23 cellular contexts compared by ENCODE assay signal in genomic region chr9:29044959-29045358, GRCh38.
DNase-seq lines count a peak whose midpoint lies in the region; ATAC-seq, FAIRE-seq and TF ChIP-seq lines count a peak whose summit lies in the region.
"Had no signal": no experiment of that assay in that cellular context is flagged by ENCODE, and none has a peak within 500 bp of the region (broad histone marks: within the 10 kb centered on the region; RNA-seq: fewer than 3 reads in every experiment).

No MANE protein-coding gene starts in this region.

- no peak for TF ChIP-seq POLR2A in A549 (IDR thresholded peaks at IDR 0.05; ENCODE audit: low read length)

- H3K27me3 ChIP-seq in SK-N-SH (ENCODE audit: insufficient read depth) (no peaks in the 10 kb centered on the region), foreskin keratinocyte (no peaks in the 10 kb centered on the region), pancreas (no peaks in the 10 kb centered on the region), upper lobe of right lung (no peaks in the 10 kb centered on the region)

- H3K9me3 ChIP-seq in A549 (no peaks in the 10 kb centered on the region), SK-N-SH (no peaks in the 10 kb centered on the region), pancreas (no peaks in the 10 kb centered on the region), upper lobe of right lung (no peaks in the 10 kb centered on the region)

- WGBS in A549 (ENCODE audit: missing lambda C conversion rate): 87% methylated on average over 2 of the region's 2 CpGs
- WGBS in SK-N-SH (ENCODE audit: low lambda C conversion rate): 79% methylated on average over 2 of the region's 2 CpGs
- 59 to 67% methylated on average over 2 of the region's 2 CpGs for WGBS in pancreas, 2 donors

- intact Hi-C loops in pancreas (cut with DNase I): no loop called here
- intact Hi-C loops in upper lobe of right lung (cut with DNase I): no loop called here

- H4K20me1 ChIP-seq in SK-N-SH (ENCODE audit: insufficient read depth): no peaks in the 10 kb centered on the region; the same call in 1 of the 2 replicates

- no peak for TF ChIP-seq RAD21 in A549 (conservative IDR thresholded peaks at IDR 0.05 in 1 of 2, IDR thresholded peaks at IDR 0.05 in 1 of 2)
- TF ChIP-seq RAD21 in SK-N-SH (IDR thresholded peaks at IDR 0.05; ENCODE audit: low read length): no peak

- DNase-seq in A549 (ENCODE audit: low read depth in 1 of 2, low spot score in 1 of 2) (peak; percentile 9 to 19), HPDE6-E6E7 (ENCODE audit: extremely low spot score) (peak; percentile 58), SK-N-SH (no peak), foreskin keratinocyte (peak; percentile 70 to 89), NCI-H82 treated with DMSO at 0.1 percent for 48 hours (lab: John Stamatoyannopoulos, UW; ENCODE audit: unreplicated experiment) (no peak), pancreas (no peak), upper lobe of right lung (no peak)
- DNase-seq in activated naive CD4-positive, alpha-beta T cell (lab: John Stamatoyannopoulos, UW): no peak
- DNase-seq: activated CD4-positive, alpha-beta T cell treated with anti-CD3 and anti-CD28 coated beads for 48 hours; activated CD8-positive, alpha-beta memory T cell treated with anti-CD3 and anti-CD28 coated beads, Interleukin-2, amount 50 U/mL, for 4 hours; activated effector memory CD4-positive, alpha-beta T cell treated with anti-CD3 and anti-CD28 coated beads, Interleukin-2, amount 50 U/mL, for 16 hours; amygdala; cerebellar nuclear complex; DMS79; effector memory CD8-positive, alpha-beta T cell; hypothalamus; IMR-90; left cardiac atrium; midbrain; NCI-H2029 treated with DMSO at 0.1 percent for 48 hours; NCI-H510A treated with DMSO at 0.1 percent for 48 hours had no signal

- no peaks in the 10 kb centered on the region for H3F3A ChIP-seq in SK-N-SH (replicated peaks; ENCODE audit: insufficient read depth)

- H3K9me2 ChIP-seq in SK-N-SH: no peaks in the 10 kb centered on the region

- no peaks in the 10 kb centered on the region for H3K36me3 ChIP-seq in SK-N-SH (replicated peaks in 1 of 2; ENCODE audit: control insufficient read depth in 1 of 2, insufficient read depth in 2 of 2, low read length in 1 of 2)
- no peaks in the 10 kb centered on the region for H3K36me3 ChIP-seq in pancreas
- H3K36me3 ChIP-seq in upper lobe of right lung: no peaks in the 10 kb centered on the region

- H3K4me1 ChIP-seq in A549 (no peaks in the 10 kb centered on the region), SK-N-SH (ENCODE audit: control insufficient read depth in 1 of 2, insufficient read depth in 2 of 2, low read depth in 1 of 2, low read length in 1 of 2) (no peaks in the 10 kb centered on the region), foreskin keratinocyte (no peaks in the 10 kb centered on the region), pancreas (no peaks in the 10 kb centered on the region), upper lobe of right lung (no peaks in the 10 kb centered on the region)

- H3K79me2 ChIP-seq in SK-N-SH (ENCODE audit: insufficient read depth): peaks cover 88% of the 10 kb centered on the region

- no peak overlapping the region for H2AFZ ChIP-seq in SK-N-SH (ENCODE audit: low read depth)

- TF ChIP-seq EP300 in A549 (IDR thresholded peaks at IDR 0.05): no peak
- no peak for TF ChIP-seq EP300 in SK-N-SH (IDR thresholded peaks at IDR 0.05; ENCODE audit: borderline replicate concordance in 1 of 2, low read depth in 1 of 2, low read length in 1 of 2)

- H3K4me2 ChIP-seq in A549 (no peak overlapping the region), SK-N-SH (no peak overlapping the region)

- H3K27ac ChIP-seq in A549: no peak overlapping the region
- H3K27ac ChIP-seq in SK-N-SH (ENCODE audit: low read depth in 2 of 2, low read length in 1 of 2): no peak overlapping the region
- no peak overlapping the region for H3K27ac ChIP-seq in foreskin keratinocyte
- no peak overlapping the region for H3K27ac ChIP-seq in pancreas
- H3K27ac ChIP-seq in upper lobe of right lung: no peak overlapping the region
- H3K27ac ChIP-seq: C4-2B had no signal

- POLR2A ChIA-PET in A549 (lab: Yijun Ruan, JAX): no interaction called here
- POLR2A ChIA-PET in SK-N-SH (lab: Yijun Ruan, JAX): no interaction called here

- H3K9ac ChIP-seq in SK-N-SH: no peak overlapping the region

- ATAC-seq in A549: no peak
- ATAC-seq in foreskin keratinocyte: peak; percentile 98
- no peak for ATAC-seq in pancreas
- no peak for ATAC-seq in upper lobe of right lung
- ATAC-seq: effector memory CD8-positive, alpha-beta T cell; left cardiac atrium; stimulated activated memory B cell treated with anti-CD40 and anti-IgM and Interleukin-4, amounts not matched to agents 10 μg/mL and 1 μg/mL and 100 μg/mL, for 72 hours had no signal

- no peak overlapping the region for H3K4me3 ChIP-seq in A549
- H3K4me3 ChIP-seq in SK-N-SH (ENCODE audit: low read depth in 2 of 2, low read length in 1 of 2): no peak overlapping the region
- no peak overlapping the region for H3K4me3 ChIP-seq in pancreas
- H3K4me3 ChIP-seq in upper lobe of right lung: no peak overlapping the region

- peak; percentile 18 for FAIRE-seq in A549 (lab: Jason Lieb, UNC)
- no peak for FAIRE-seq in pancreas (lab: Jason Lieb, UNC)

- TF ChIP-seq CTCF in A549 (IDR thresholded peaks at IDR 0.05) (no peak), SK-N-SH (IDR thresholded peaks at IDR 0.05) (no peak), foreskin keratinocyte (conservative IDR thresholded peaks at IDR 0.05) (no peak), pancreas (IDR thresholded peaks at IDR 0.05) (no peak), upper lobe of right lung (IDR thresholded peaks at IDR 0.05) (no peak)

- CTCF ChIA-PET in A549 (lab: Yijun Ruan, JAX): no interaction called here
- CTCF ChIA-PET in SK-N-SH (lab: Yijun Ruan, JAX): no interaction called here

TF ChIP-seq in A549, 52 proteins besides CTCF, POLR2A, EP300 and RAD21:
- TF ChIP-seq FOSB (CRISPR knock-in tag; IDR thresholded peaks at IDR 0.05) (no peak), FOSL2 (IDR thresholded peaks at IDR 0.05) (no peak), FOSL2 (CRISPR knock-in tag; IDR thresholded peaks at IDR 0.05) (peak; percentile 26; the same call in 1 of the 2 replicates)

TF ChIP-seq in SK-N-SH, 30 proteins besides CTCF, POLR2A, EP300 and RAD21:
- TF ChIP-seq FOXM1 (IDR thresholded peaks at IDR 0.05; ENCODE audit: low read depth): no peak
- peak; percentile 49 for TF ChIP-seq JUND (IDR thresholded peaks at IDR 0.05)
- peak; percentile 45; the same call in 1 of the 2 replicates for TF ChIP-seq FOSL2 (IDR thresholded peaks at IDR 0.05; ENCODE audit: borderline replicate concordance, low read depth)
- peak; percentile 89 for TF ChIP-seq PBX3 (IDR thresholded peaks at IDR 0.05)

Comparison
In these comparisons a context has a peak if more than half of its experiments do, and no peak if none do; other contexts are left out.
1. DNase-seq: peak in A549 (2 of 2), HPDE6-E6E7 (single experiment) and foreskin keratinocyte (2 of 2); none in SK-N-SH (single experiment), NCI-H82 treated with DMSO at 0.1 percent for 48 hours (single experiment), pancreas (0 of 6), activated naive CD4-positive, alpha-beta T cell (0 of 4) and upper lobe of right lung (single experiment).
2. Of the 12 proteins assayed by ChIP-seq in both A549 and SK-N-SH: peak only in A549: none; only in SK-N-SH: PBX3; in both: none; in neither: 10; mixed calls (peak in some experiments, not most) for 1.